ENCODE assay signal across 9 cellular contexts in the genomic region with DNA sequence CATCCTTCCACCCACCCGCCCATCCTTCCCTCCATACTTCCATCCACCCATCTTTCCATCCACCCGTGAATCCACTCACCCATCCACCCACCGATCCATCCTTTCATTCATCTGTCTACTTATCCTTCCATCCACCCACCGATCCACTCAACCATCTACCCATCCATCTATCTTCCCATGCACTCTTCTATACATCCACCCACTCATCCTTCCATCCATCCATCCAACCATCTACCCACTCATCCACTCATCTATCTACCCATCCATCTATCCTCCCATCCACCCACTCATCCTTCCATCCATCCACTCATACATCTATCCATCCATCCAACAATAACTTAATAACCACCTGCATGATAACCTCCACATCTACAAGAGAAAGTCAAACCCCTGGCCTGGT. TPM values are rescaled to one million over a fixed set of nuclear protein-coding genes. Genes with fewer than 3 reads are reported as not detected.
"Had no signal": no experiment of that assay in that cellular context is flagged by ENCODE, and none has a peak within 500 bp of the region (broad histone marks: within the 10 kb centered on the region; RNA-seq: fewer than 3 reads in every experiment).

No MANE protein-coding gene starts in this region.

- H3K36me3 ChIP-seq: HAP-1 had no signal

- H3K9ac ChIP-seq: KMS-11 had no signal

- H3K27ac ChIP-seq: KMS-11 had no signal

- H3K9me3 ChIP-seq: HAP-1 had no signal

- DNase-seq: H7, IMR-90, Karpas-422, KBM-7 had no signal

- H3K4me1 ChIP-seq: HAP-1 had no signal

- H3K9me3 Mint-ChIP-seq: GM23338 had no signal

- H3K4me2 ChIP-seq: GM23338, KMS-11 had no signal

- H3K4me3 ChIP-seq: GM23338, HAP-1 had no signal

- H3K27ac Mint-ChIP-seq: GM23338 had no signal

- FAIRE-seq: HTR-8/SVneo had no signal

- H3K4me3 Mint-ChIP-seq: GM23338 had no signal

- ATAC-seq: GM23338, HCT116 had no signal

- H3K4me1 Mint-ChIP-seq: GM23338 had no signal

- H2AFZ ChIP-seq: GM23338 had no signal

RNA-seq across cellular contexts. Expression of a gene that starts 47.3 kb away (rescaled TPM):
- polyA plus RNA-seq: GM23338 had no signal
